Comparison of ENCODE assay signal across 2 cellular contexts in the genomic region with DNA sequence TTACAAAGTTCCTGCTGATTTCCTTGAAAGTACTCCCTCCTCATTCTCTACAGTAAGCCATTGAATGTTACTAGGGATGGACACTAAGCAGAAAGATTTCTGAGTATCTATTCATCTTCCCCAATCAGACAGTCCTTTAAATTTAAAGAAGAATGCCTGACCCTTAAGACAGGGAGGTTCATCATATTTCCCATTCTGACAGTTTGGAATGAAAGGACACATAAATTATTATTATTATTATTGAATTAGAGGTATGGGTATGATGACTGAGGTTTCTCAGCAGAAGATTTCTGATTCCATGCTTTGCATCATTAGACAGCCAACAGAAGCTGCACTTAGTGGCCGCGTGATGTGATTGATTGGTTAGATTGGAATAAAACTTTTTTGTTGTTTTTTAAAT.
A peak's percentile ranks its signal among the peaks of the same experiment; 100 is the strongest.
TF ChIP-seq lines count a peak whose summit lies in the region.

No MANE protein-coding gene starts in this region.

TF ChIP-seq in GM23338, 12 proteins besides CTCF, POLR2A, EP300 and RAD21 (continued from another document):
- no peak for TF ChIP-seq STAT1 (IDR thresholded peaks at IDR 0.05; ENCODE audit: unreplicated experiment)
- TF ChIP-seq EZH2phosphoT487 (IDR thresholded peaks at IDR 0.05; ENCODE audit: unreplicated experiment): no peak
- no peak for TF ChIP-seq ZNF114 (CRISPR knock-in tag; IDR thresholded peaks at IDR 0.05)

TF ChIP-seq in SK-N-SH treated with all-trans-retinoic acid at 6 μM for 48 hours, 23 proteins besides CTCF, POLR2A, EP300 and RAD21 (continued from another document):
- TF ChIP-seq, protein P1, sequence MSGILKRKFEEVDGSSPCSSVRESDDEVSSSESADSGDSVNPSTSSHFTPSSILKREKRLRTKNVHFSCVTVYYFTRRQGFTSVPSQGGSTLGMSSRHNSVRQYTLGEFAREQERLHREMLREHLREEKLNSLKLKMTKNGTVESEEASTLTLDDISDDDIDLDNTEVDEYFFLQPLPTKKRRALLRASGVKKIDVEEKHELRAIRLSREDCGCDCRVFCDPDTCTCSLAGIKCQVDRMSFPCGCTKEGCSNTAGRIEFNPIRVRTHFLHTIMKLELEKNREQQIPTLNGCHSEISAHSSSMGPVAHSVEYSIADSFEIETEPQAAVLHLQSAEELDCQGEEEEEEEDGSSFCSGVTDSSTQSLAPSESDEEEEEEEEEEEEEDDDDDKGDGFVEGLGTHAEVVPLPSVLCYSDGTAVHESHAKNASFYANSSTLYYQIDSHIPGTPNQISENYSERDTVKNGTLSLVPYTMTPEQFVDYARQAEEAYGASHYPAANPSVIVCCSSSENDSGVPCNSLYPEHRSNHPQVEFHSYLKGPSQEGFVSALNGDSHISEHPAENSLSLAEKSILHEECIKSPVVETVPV (CRISPR knock-in tag; IDR thresholded peaks at IDR 0.05): no peak
- TF ChIP-seq ZC3H10 (CRISPR knock-in tag; IDR thresholded peaks at IDR 0.05): peak; percentile 95
